29 cellular contexts compared by ENCODE assay signal in genomic region chr16:69348222-69348621, GRCh38. TPM values are rescaled to one million over a fixed set of nuclear protein-coding genes. Genes with fewer than 3 reads are reported as not detected.
"Had no signal": no experiment of that assay in that cellular context is flagged by ENCODE, and none has a peak within 500 bp of the region (broad histone marks: within the 10 kb centered on the region; RNA-seq: fewer than 3 reads in every experiment).

No MANE protein-coding gene starts in this region.

- H3K4me2 ChIP-seq: smooth muscle cell had no signal

- DNase-seq: islet precursor cell; left ventricle myocardium inferior; midbrain; mucosa of descending colon; naive thymus-derived CD4-positive, alpha-beta T cell; ovary; right lobe of liver; stimulated activated CD4-positive, alpha-beta T cell treated with anti-CD3 and anti-CD28 coated beads, Interleukin-1b, Interleukin-23, amount 100 ng/mL, for 48 hours; stimulated activated CD4-positive, alpha-beta T cell treated with anti-CD3 and anti-CD28 coated beads, Interleukin-2, amount 100 ng/mL, for 48 hours; stimulated activated CD4-positive, alpha-beta T cell treated with anti-CD3 and anti-CD28 coated beads, Interleukin-4, amount 100 ng/mL, for 4 hours; stimulated activated CD8-positive, alpha-beta memory T cell treated with anti-CD3 and anti-CD28 coated beads, Interleukin-4, amount 100 ng/mL, for 48 hours; stimulated activated naive CD4-positive, alpha-beta T cell treated with Interleukin-2 at 50 U/mL for 16 hours; stimulated activated naive CD8-positive, alpha-beta T cell treated with anti-CD3 and anti-CD28 coated beads, Interleukin-15, amount 100 ng/mL, for 72 hours; substantia nigra; uterus had no signal

- H3K9me3 ChIP-seq: left ventricle myocardium inferior, mucosa of descending colon, ovary, right atrium auricular region, right lobe of liver, tibial nerve, uterus had no signal

- H3K4me1 ChIP-seq: left ventricle myocardium inferior, right atrium auricular region, tibial nerve, uterus had no signal

- H3K4me3 ChIP-seq: left ventricle myocardium inferior, lung, mucosa of descending colon, ovary, right atrium auricular region, right lobe of liver, smooth muscle cell, tibial nerve, uterus had no signal

- H3K27me3 ChIP-seq: ovary, right atrium auricular region, right lobe of liver, tibial nerve, uterus had no signal

- ATAC-seq: mucosa of descending colon; naive thymus-derived CD4-positive, alpha-beta T cell; natural killer cell treated with Interleukin-12 subunit alpha and Interleukin-12 subunit beta and Interleukin-15 and Interleukin-18, amount 100 ng/mL, for 72 hours; right lobe of liver; stimulated activated memory B cell treated with anti-CD40 and anti-IgM and Interleukin-4, amounts not matched to agents 10 μg/mL and 1 μg/mL and 100 μg/mL, for 72 hours; stimulated activated naive CD8-positive, alpha-beta T cell treated with anti-CD3 and anti-CD28 coated beads, Interleukin-15, amount 100 ng/mL, for 72 hours had no signal

- H3K27ac ChIP-seq: left ventricle myocardium inferior, ovary, right atrium auricular region, right lobe of liver, tibial nerve, uterus had no signal

- H3K36me3 ChIP-seq: ovary, uterus had no signal

RNA-seq across cellular contexts. Expression of gene TMED6, which starts 3.4 kb away (rescaled TPM):
- total RNA-seq: kidney epithelial cell, left ventricle myocardium inferior, lower leg skin, myocyte, omental fat pad, renal cortical epithelial cell, right atrium auricular region, skeletal muscle tissue, temporal lobe, tibial nerve had no signal
- polyA plus RNA-seq: neural cell, ovary had no signal
